Comparison of ENCODE assay signal across 6 cellular contexts in genomic region chr1:161769673-161770045, GRCh38. TPM values are rescaled to one million over a fixed set of nuclear protein-coding genes. Genes with fewer than 3 reads are reported as not detected.
DNase-seq lines count a peak whose midpoint lies in the region; TF ChIP-seq lines count a peak whose summit lies in the region.
"Not testable (repeated sequence)": the region's sequence is repeated elsewhere in the genome, so short reads cannot be mapped to it uniquely, and the experiment has no call there.

No MANE protein-coding gene starts in this region.

- H3K27me3 Mint-ChIP-seq in activated naive CD8-positive, alpha-beta T cell, result not testable (repeated sequence)

- H3K9me2 ChIP-seq in Karpas-422 (replicated peaks; ENCODE audit: insufficient read depth, low read length), result not testable (repeated sequence)

- H3K4me3 Mint-ChIP-seq in activated naive CD8-positive, alpha-beta T cell, result not testable (repeated sequence)

- H3K9ac ChIP-seq in Karpas-422 (ENCODE audit: low read length), result not testable (repeated sequence)

- peaks cover 40% of the 10 kb centered on the region for H3K4me1 Mint-ChIP-seq in activated naive CD8-positive, alpha-beta T cell (ENCODE audit: low read depth)

- H3K9me3 Mint-ChIP-seq in activated naive CD8-positive, alpha-beta T cell (ENCODE audit: low read depth), result not testable (repeated sequence)

- H3K79me2 ChIP-seq in Karpas-422 (ENCODE audit: low read length), result peaks cover 92% of the 10 kb centered on the region

- POLR2A ChIA-PET in HEK293 (lab: Yijun Ruan, JAX), result not testable (repeated sequence)

- H3K4me3 ChIP-seq in HEK293 (ENCODE audit: low read depth, low read length); Karpas-422 (ENCODE audit: low read length): not testable (repeated sequence)

- H3K36me3 ChIP-seq in HEK293 (ENCODE audit: control insufficient read depth in 2 of 2, insufficient read depth in 1 of 2, low read length in 2 of 2), result not testable (repeated sequence)
- peaks cover 17% of the 10 kb centered on the region; the same call in 1 of the 2 replicates for H3K36me3 ChIP-seq in Karpas-422 (ENCODE audit: insufficient read depth, low read length)

- CTCF ChIA-PET in HEK293 (lab: Yijun Ruan, JAX), result interaction anchor here (0.6 to 1.4 kb wide), 2 partner anchors 23 to 46 kb away, joined by 3 read pairs; no protein-coding TSS in a partner anchor

- peak overlapping the region; percentile 11 for H3K4me2 ChIP-seq in Karpas-422 (ENCODE audit: low read depth, low read length, poor library complexity, severe bottlenecking)

- not testable (repeated sequence) for TF ChIP-seq CTCF in HEK293 (tag by site-specific recombination; IDR thresholded peaks at IDR 0.05)

- not testable (repeated sequence) for H3K27me3 ChIP-seq in Karpas-422 (ENCODE audit: low read length)

- H3K36me3 Mint-ChIP-seq in activated naive CD8-positive, alpha-beta T cell, result not testable (repeated sequence)

- not testable (repeated sequence) for H3K9me3 ChIP-seq in HEK293 (ENCODE audit: control insufficient read depth, insufficient read depth, low read depth, low read length); Karpas-422 (ENCODE audit: low read length)

- not testable (repeated sequence) for H4K20me1 ChIP-seq in Karpas-422 (ENCODE audit: insufficient read depth, low read depth, low read length)

- H3K4me1 ChIP-seq in HEK293 (ENCODE audit: control insufficient read depth, insufficient read depth, low read length), result not testable (repeated sequence)
- peaks cover 70% of the 10 kb centered on the region for H3K4me1 ChIP-seq in Karpas-422 (ENCODE audit: low read length)

- DNase-seq in Karpas-422; epithelial cell of prostate (ENCODE audit: low read depth, low spot score): not testable (repeated sequence)
- DNase-seq in NCI-H146 (lab: John Stamatoyannopoulos, UW) (peak; percentile 83), NCI-H69 (lab: John Stamatoyannopoulos, UW) (peak; percentile 87)

- peak overlapping the region; percentile 46 for H3K27ac Mint-ChIP-seq in activated naive CD8-positive, alpha-beta T cell

- H2AFZ ChIP-seq in Karpas-422 (ENCODE audit: low read length), result not testable (repeated sequence)

- not testable (repeated sequence) for H3K27ac ChIP-seq in HEK293 (ENCODE audit: extremely low read depth, low read depth, low read length); Karpas-422 (ENCODE audit: low read length)
- H3K27ac ChIP-seq in epithelial cell of prostate, result peak overlapping the region; percentile 33

TF ChIP-seq in HEK293, 187 proteins besides CTCF, POLR2A, EP300 and RAD21:
- TF ChIP-seq SCRT2 (tag by site-specific recombination; IDR thresholded peaks at IDR 0.05) (peak; percentile 78), ZNF610 (tag by site-specific recombination; IDR thresholded peaks at IDR 0.05; ENCODE audit: borderline replicate concordance) (peak; percentile 99), ZNF600 (tag by site-specific recombination; IDR thresholded peaks at IDR 0.05) (peak; percentile 19; the same call in 1 of the 2 replicates), ZIC2 (tag by site-specific recombination; IDR thresholded peaks at IDR 0.05) (peak; percentile 82), SCRT1 (tag by site-specific recombination; IDR thresholded peaks at IDR 0.05; ENCODE audit: borderline replicate concordance) (peak; percentile 44; the same call in 1 of the 2 replicates), SP7 (tag by site-specific recombination; IDR thresholded peaks at IDR 0.05) (peak; percentile 60)
- TF ChIP-seq, protein P1, sequence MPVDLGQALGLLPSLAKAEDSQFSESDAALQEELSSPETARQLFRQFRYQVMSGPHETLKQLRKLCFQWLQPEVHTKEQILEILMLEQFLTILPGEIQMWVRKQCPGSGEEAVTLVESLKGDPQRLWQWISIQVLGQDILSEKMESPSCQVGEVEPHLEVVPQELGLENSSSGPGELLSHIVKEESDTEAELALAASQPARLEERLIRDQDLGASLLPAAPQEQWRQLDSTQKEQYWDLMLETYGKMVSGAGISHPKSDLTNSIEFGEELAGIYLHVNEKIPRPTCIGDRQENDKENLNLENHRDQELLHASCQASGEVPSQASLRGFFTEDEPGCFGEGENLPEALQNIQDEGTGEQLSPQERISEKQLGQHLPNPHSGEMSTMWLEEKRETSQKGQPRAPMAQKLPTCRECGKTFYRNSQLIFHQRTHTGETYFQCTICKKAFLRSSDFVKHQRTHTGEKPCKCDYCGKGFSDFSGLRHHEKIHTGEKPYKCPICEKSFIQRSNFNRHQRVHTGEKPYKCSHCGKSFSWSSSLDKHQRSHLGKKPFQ (tag by site-specific recombination; IDR thresholded peaks at IDR 0.05), result peak; percentile 86

RNA-seq across cellular contexts. Expression of gene ATF6, which starts 3.5 kb away (rescaled TPM):
- total RNA-seq in Karpas-422 (2014; rRNA removed; shearing (Covaris generic); ENCODE audit: low replicate concordance), result 21.6 and 36.5 TPM in 2 replicates

RNA-seq across cellular contexts. Expression of gene DUSP12, which starts 20.1 kb away (rescaled TPM):
- 87.8 and 102 TPM in 2 replicates for total RNA-seq in Karpas-422 (2014; rRNA removed; shearing (Covaris generic); ENCODE audit: low replicate concordance)

RNA-seq across cellular contexts. Expression of gene FCRLB, which starts 48.3 kb away (rescaled TPM):
- total RNA-seq in Karpas-422 (2014; rRNA removed; shearing (Covaris generic); ENCODE audit: low replicate concordance), result 937 and 1,205 TPM in 2 replicates
